8 cellular contexts compared by ENCODE assay signal in genomic region chr14:53963491-53964227, GRCh38. TPM values are rescaled to one million over a fixed set of nuclear protein-coding genes. Genes with fewer than 3 reads are reported as not detected.
A peak's percentile ranks its signal among the peaks of the same experiment; 100 is the strongest.
DNase-seq lines count a peak whose midpoint lies in the region; ATAC-seq and TF ChIP-seq lines count a peak whose summit lies in the region.

No MANE protein-coding gene starts in this region.

- CTCF ChIA-PET in Calu3 (lab: Charles Lee): interaction anchor here (1.1 to 1.7 kb wide), 4 partner anchors 8 to 118 kb away, joined by 3 to 5 read pairs (median 3); no protein-coding TSS in a partner anchor
- CTCF ChIA-PET in PC-9 (lab: Charles Lee): interaction anchor here (0.6 kb wide), 1 partner anchor 14 kb away, joined by 4 read pairs; no protein-coding TSS in a partner anchor
- CTCF ChIA-PET in GM10248 (lab: Yijun Ruan, JAX): interaction anchor here (0.9 to 1.4 kb wide), 3 partner anchors 137 to 366 kb away, joined by 3 read pairs; no protein-coding TSS in a partner anchor

- H3K4me1 ChIP-seq in PC-9 (replicated peaks; ENCODE audit: insufficient read depth): no peaks in the 10 kb centered on the region

- POLR2A ChIA-PET in PC-9 (lab: Charles Lee; ENCODE audit: unreplicated experiment): interaction anchor here (0.7 kb wide), 1 partner anchor 29 kb away, joined by 4 read pairs; no protein-coding TSS in a partner anchor
- POLR2A ChIA-PET in GM10248 (lab: Yijun Ruan, JAX): no interaction called here

- peak; percentile 75 for DNase-seq in Calu3
- DNase-seq in PC-9: peak in 1 of 2 experiments; percentile 50
- peak in 1 of 2 donors; percentile 61 for DNase-seq in foreskin fibroblast
- DNase-seq in osteocyte (ENCODE audit: extremely low spot score, unreplicated experiment): peak; percentile 85
- no peak for DNase-seq in NCI-H1694 (lab: John Stamatoyannopoulos, UW)
- DNase-seq in GM10248 (ENCODE audit: extremely low spot score): no peak
- no peak for DNase-seq in GM19240 (ENCODE audit: insufficient read length, low spot score)

- H3K27ac ChIP-seq in PC-9: no peak overlapping the region

- no peak overlapping the region for H3K4me3 ChIP-seq in PC-9
- H3K4me3 ChIP-seq in foreskin fibroblast (ENCODE audit: low read depth in 1 of 2, low read length in 2 of 2): peak overlapping the region; percentile 27 to 51

- H3K4me3 Mint-ChIP-seq in Calu3 (ENCODE audit: low read depth, unreplicated experiment): peak overlapping the region; percentile 84
- peak overlapping the region; percentile 70 for H3K4me3 Mint-ChIP-seq in osteocyte (ENCODE audit: unreplicated experiment)

- no peaks in the 10 kb centered on the region for H3K9me3 Mint-ChIP-seq in Calu3 (ENCODE audit: low read depth, unreplicated experiment)
- H3K9me3 Mint-ChIP-seq in osteocyte (ENCODE audit: unreplicated experiment): no peaks in the 10 kb centered on the region

- peak overlapping the region; percentile 19; the same call in 1 of the 2 replicates for H3K4me2 ChIP-seq in PC-9

- H3K36me3 ChIP-seq in PC-9 (ENCODE audit: low read depth): no peaks in the 10 kb centered on the region

- TF ChIP-seq CTCF in Calu3 (IDR thresholded peaks at IDR 0.05; ENCODE audit: unreplicated experiment) (peak; percentile 48), PC-9 (conservative IDR thresholded peaks at IDR 0.05) (no peak), foreskin fibroblast (IDR thresholded peaks at IDR 0.05; ENCODE audit: low read depth, low read length) (peak; percentile 23), osteocyte (IDR thresholded peaks at IDR 0.05) (peak; percentile 53), GM10248 (IDR thresholded peaks at IDR 0.05; ENCODE audit: control extremely low read depth, extremely low read depth, low read depth, missing control alignments) (no peak)

- no peaks in the 10 kb centered on the region for H3K9me2 ChIP-seq in PC-9 (ENCODE audit: insufficient read depth)

- no peaks in the 10 kb centered on the region for H3F3A ChIP-seq in PC-9 (ENCODE audit: insufficient read depth, low read depth)

- H3K27me3 Mint-ChIP-seq in Calu3 (ENCODE audit: unreplicated experiment) (no peaks in the 10 kb centered on the region), osteocyte (ENCODE audit: unreplicated experiment) (peaks cover 37% of the 10 kb centered on the region)

- no peaks in the 10 kb centered on the region for H4K20me1 ChIP-seq in PC-9 (ENCODE audit: insufficient read depth)

- H3K4me1 Mint-ChIP-seq in Calu3 (ENCODE audit: low read depth, unreplicated experiment) (peaks cover 12% of the 10 kb centered on the region), osteocyte (ENCODE audit: unreplicated experiment) (peaks cover 14% of the 10 kb centered on the region)

- H3K79me2 ChIP-seq in PC-9 (ENCODE audit: low read depth): no peaks in the 10 kb centered on the region

- peaks cover 10% of the 10 kb centered on the region for H3K36me3 Mint-ChIP-seq in Calu3 (ENCODE audit: insufficient read depth, unreplicated experiment)
- no peaks in the 10 kb centered on the region for H3K36me3 Mint-ChIP-seq in osteocyte (ENCODE audit: unreplicated experiment)

- H3K27me3 ChIP-seq in PC-9 (ENCODE audit: insufficient read depth, low read depth): no peaks in the 10 kb centered on the region

- H2AFZ ChIP-seq in PC-9: no peak overlapping the region

- no peak for ATAC-seq in HG02759 (IDR thresholded peaks at IDR 0.05; ENCODE audit: unreplicated experiment)

- intact Hi-C loops in Calu3 (cut with micrococcal nuclease; ENCODE audit: unreplicated experiment) (loop anchor here (5.0 kb wide), 1 partner anchor 421 kb away; no protein-coding TSS in a partner anchor), PC-9 (cut with micrococcal nuclease; ENCODE audit: unreplicated experiment) (no loop called here)

- BruUV-seq in Calu3 (replicated peaks; lab: Mats Ljungman, UMichigan) (no TSS peak), PC-9 (replicated peaks; lab: Mats Ljungman, UMichigan) (no TSS peak)

- no peak overlapping the region for H3K27ac Mint-ChIP-seq in Calu3 (ENCODE audit: unreplicated experiment)
- no peak overlapping the region for H3K27ac Mint-ChIP-seq in osteocyte (ENCODE audit: unreplicated experiment)

- no peaks in the 10 kb centered on the region for H3K9me3 ChIP-seq in PC-9 (ENCODE audit: insufficient read depth, low read depth)

RNA-seq across cellular contexts. Expression of gene BMP4, which starts 7.0 kb away (rescaled TPM):
- total RNA-seq in Calu3 (2022) (23.0 and 24.8 TPM in 2 replicates), PC-9 (2021) (62.4 and 63.5 TPM in 2 replicates), osteocyte (6.9 and 7.3 TPM in 2 replicates)

Comparison
In these comparisons a context has a peak if more than half of its experiments do, and no peak if none do; other contexts are left out.
1. DNase-seq: peak in Calu3 (single experiment) and osteocyte (single experiment); none in NCI-H1694 (single experiment), GM10248 (single experiment) and GM19240 (single experiment).
2. CTCF ChIP-seq: peak in Calu3 (single experiment), foreskin fibroblast (single experiment) and osteocyte (single experiment); none in PC-9 (single experiment) and GM10248 (single experiment).